ENCODE assay signal across 29 cellular contexts in genomic region chr14:41586237-41586636, GRCh38. TPM values are rescaled to one million over a fixed set of nuclear protein-coding genes. Genes with fewer than 3 reads are reported as not detected.
DNase-seq lines count a peak whose midpoint lies in the region; ATAC-seq and TF ChIP-seq lines count a peak whose summit lies in the region.
"Had no signal": no experiment of that assay in that cellular context is flagged by ENCODE, and none has a peak within 500 bp of the region (broad histone marks: within the 10 kb centered on the region; RNA-seq: fewer than 3 reads in every experiment).

No MANE protein-coding gene starts in this region.

- H3K36me3 ChIP-seq in hepatocyte (replicated peaks; ENCODE audit: insufficient read depth, low read depth) (no peaks in the 10 kb centered on the region), H7 (replicated peaks; ENCODE audit: control insufficient read depth, insufficient read depth, low read length) (no peaks in the 10 kb centered on the region), psoas muscle (ENCODE audit: insufficient read depth in 1 of 2, low read depth in 1 of 2) (no peaks in the 10 kb centered on the region)
- H3K36me3 ChIP-seq: BLaER1, heart right ventricle, SJSA1 had no signal

- H3K4me3 ChIP-seq in LNCaP clone FGC (ENCODE audit: low read depth, low read length) (no peak overlapping the region), hepatocyte (no peak overlapping the region), H7 (ENCODE audit: insufficient read depth, low read depth, low read length) (no peak overlapping the region), psoas muscle (no peak overlapping the region)
- H3K4me3 ChIP-seq: BLaER1, heart right ventricle, SJSA1, skin epidermis had no signal

- TF ChIP-seq CTCF in LNCaP clone FGC (IDR thresholded peaks at IDR 0.05; ENCODE audit: control insufficient read depth, extremely low read depth, insufficient read depth) (peak; percentile 26; the same call in 1 of the 2 replicates), hepatocyte (IDR thresholded peaks at IDR 0.05; ENCODE audit: poor library complexity) (peak; percentile 26), psoas muscle (IDR thresholded peaks at IDR 0.05) (no peak)

- H3K27me3 ChIP-seq in hepatocyte = no peaks in the 10 kb centered on the region
- H3K27me3 ChIP-seq in H7 (ENCODE audit: control insufficient read depth, insufficient read depth, low read length) = no peaks in the 10 kb centered on the region
- H3K27me3 ChIP-seq in psoas muscle (ENCODE audit: insufficient read depth in 3 of 3, low read length in 2 of 3) = no peaks in the 10 kb centered on the region
- H3K27me3 ChIP-seq: BLaER1, heart right ventricle, SJSA1 had no signal

- H3K9me2 ChIP-seq in hepatocyte (replicated peaks; ENCODE audit: insufficient read depth) = no peaks in the 10 kb centered on the region

- H4K20me1 ChIP-seq in hepatocyte (ENCODE audit: insufficient read depth, poor library complexity, severe bottlenecking) = no peaks in the 10 kb centered on the region
- H4K20me1 ChIP-seq: BLaER1 had no signal

- intact Hi-C loops in psoas muscle (cut with DNase I) = no loop called here

- H3K4me1 ChIP-seq in hepatocyte (ENCODE audit: insufficient read depth) (no peaks in the 10 kb centered on the region), psoas muscle (no peaks in the 10 kb centered on the region)
- H3K4me1 ChIP-seq: BLaER1, heart right ventricle, parathyroid adenoma, SJSA1 had no signal

- no peak overlapping the region for H3K4me2 ChIP-seq in hepatocyte
- H3K4me2 ChIP-seq: BLaER1 had no signal

- DNase-seq in NCI-H446 treated with DMSO at 0.1 percent for 48 hours (lab: John Stamatoyannopoulos, UW) (peak; percentile 8), NCI-H446 (lab: John Stamatoyannopoulos, UW) (no peak), LNCaP clone FGC (ENCODE audit: low read depth) (no peak), RKO (ENCODE audit: low spot score) (peak; percentile 16), hepatocyte (ENCODE audit: low spot score) (no peak), H7 (no peak), psoas muscle (no peak)
- DNase-seq: activated CD4-positive, alpha-beta T cell treated with anti-CD3 and anti-CD28 coated beads, Interleukin-2, amount 50 U/mL, for 4 hours; activated naive CD4-positive, alpha-beta T cell; central memory CD4-positive, alpha-beta T cell; DMS79 treated with DMSO at 0.1 percent for 48 hours; effector memory CD8-positive, alpha-beta T cell; foreskin fibroblast; GF-D8; GOT3; heart right ventricle; KBM-7; MM.1S; NCI-H1436 treated with DMSO at 0.1 percent for 48 hours; NCI-H2081 treated with DMSO at 0.1 percent for 48 hours; stimulated activated naive B cell treated with anti-CD40 and anti-IgM and Interleukin-4, amounts not matched to agents 10 μg/mL and 1 μg/mL and 100 μg/mL, for 72 hours; substantia nigra; T-helper 1 cell had no signal

- H2AFZ ChIP-seq in hepatocyte = no peak overlapping the region
- H2AFZ ChIP-seq: parathyroid adenoma had no signal

- H3K27ac ChIP-seq in hepatocyte = no peak overlapping the region
- no peak overlapping the region for H3K27ac ChIP-seq in psoas muscle
- H3K27ac ChIP-seq: BLaER1, heart right ventricle, parathyroid adenoma, SJSA1, skin epidermis had no signal

- H3K79me2 ChIP-seq in hepatocyte = no peaks in the 10 kb centered on the region
- H3K79me2 ChIP-seq: parathyroid adenoma had no signal

- no peaks in the 10 kb centered on the region for H3K9me3 ChIP-seq in hepatocyte (ENCODE audit: low read depth)
- H3K9me3 ChIP-seq in psoas muscle = no peaks in the 10 kb centered on the region
- H3K9me3 ChIP-seq: BLaER1, heart right ventricle, SJSA1 had no signal

- ATAC-seq in GM21786 (IDR thresholded peaks at IDR 0.05; ENCODE audit: unreplicated experiment) (no peak), psoas muscle (no peak)
- ATAC-seq: effector memory CD8-positive, alpha-beta T cell; heart right ventricle; stimulated activated naive B cell treated with anti-CD40 and anti-IgM and Interleukin-4, amounts not matched to agents 10 μg/mL and 1 μg/mL and 100 μg/mL, for 72 hours had no signal

RNA-seq across cellular contexts. Expression of gene LRFN5, which starts 20.4 kb away (rescaled TPM):
- total RNA-seq in hepatocyte = 8.7 and 8.8 TPM in 2 replicates
- 1.8 and 3.3 TPM in 2 replicates for polyA plus RNA-seq in hepatocyte
- 5.4 and 7.5 TPM in 2 replicates for total RNA-seq in H7 (2014; rRNA removed; shearing (Covaris generic))
- 1 to 10 TPM in 2 of 4 donors, under 1 TPM in 2; 0.08 to 1.3 (median 0.69) TPM for total RNA-seq in psoas muscle
- under 1 TPM; 0.06 to 0.27 (median 0.13) TPM for polyA plus RNA-seq in psoas muscle
- total RNA-seq: myocyte, SJSA1 had no signal

Comparison
In these comparisons a context has a peak if more than half of its experiments do, and no peak if none do; other contexts are left out.
1. DNase-seq: peak in NCI-H446 treated with DMSO at 0.1 percent for 48 hours (single experiment) and RKO (single experiment); none in NCI-H446 (0 of 2), LNCaP clone FGC (single experiment), hepatocyte (single experiment), H7 (single experiment) and psoas muscle (0 of 2).